ENCODE assay signal across 1 cellular context in genomic region chr10:31723074-31723750, GRCh38.
TF ChIP-seq lines count a peak whose summit lies in the region.

No MANE protein-coding gene starts in this region.

TF ChIP-seq in HepG2, 621 proteins besides CTCF, POLR2A, EP300 and RAD21 (continued from another document):
- TF ChIP-seq, protein P1, sequence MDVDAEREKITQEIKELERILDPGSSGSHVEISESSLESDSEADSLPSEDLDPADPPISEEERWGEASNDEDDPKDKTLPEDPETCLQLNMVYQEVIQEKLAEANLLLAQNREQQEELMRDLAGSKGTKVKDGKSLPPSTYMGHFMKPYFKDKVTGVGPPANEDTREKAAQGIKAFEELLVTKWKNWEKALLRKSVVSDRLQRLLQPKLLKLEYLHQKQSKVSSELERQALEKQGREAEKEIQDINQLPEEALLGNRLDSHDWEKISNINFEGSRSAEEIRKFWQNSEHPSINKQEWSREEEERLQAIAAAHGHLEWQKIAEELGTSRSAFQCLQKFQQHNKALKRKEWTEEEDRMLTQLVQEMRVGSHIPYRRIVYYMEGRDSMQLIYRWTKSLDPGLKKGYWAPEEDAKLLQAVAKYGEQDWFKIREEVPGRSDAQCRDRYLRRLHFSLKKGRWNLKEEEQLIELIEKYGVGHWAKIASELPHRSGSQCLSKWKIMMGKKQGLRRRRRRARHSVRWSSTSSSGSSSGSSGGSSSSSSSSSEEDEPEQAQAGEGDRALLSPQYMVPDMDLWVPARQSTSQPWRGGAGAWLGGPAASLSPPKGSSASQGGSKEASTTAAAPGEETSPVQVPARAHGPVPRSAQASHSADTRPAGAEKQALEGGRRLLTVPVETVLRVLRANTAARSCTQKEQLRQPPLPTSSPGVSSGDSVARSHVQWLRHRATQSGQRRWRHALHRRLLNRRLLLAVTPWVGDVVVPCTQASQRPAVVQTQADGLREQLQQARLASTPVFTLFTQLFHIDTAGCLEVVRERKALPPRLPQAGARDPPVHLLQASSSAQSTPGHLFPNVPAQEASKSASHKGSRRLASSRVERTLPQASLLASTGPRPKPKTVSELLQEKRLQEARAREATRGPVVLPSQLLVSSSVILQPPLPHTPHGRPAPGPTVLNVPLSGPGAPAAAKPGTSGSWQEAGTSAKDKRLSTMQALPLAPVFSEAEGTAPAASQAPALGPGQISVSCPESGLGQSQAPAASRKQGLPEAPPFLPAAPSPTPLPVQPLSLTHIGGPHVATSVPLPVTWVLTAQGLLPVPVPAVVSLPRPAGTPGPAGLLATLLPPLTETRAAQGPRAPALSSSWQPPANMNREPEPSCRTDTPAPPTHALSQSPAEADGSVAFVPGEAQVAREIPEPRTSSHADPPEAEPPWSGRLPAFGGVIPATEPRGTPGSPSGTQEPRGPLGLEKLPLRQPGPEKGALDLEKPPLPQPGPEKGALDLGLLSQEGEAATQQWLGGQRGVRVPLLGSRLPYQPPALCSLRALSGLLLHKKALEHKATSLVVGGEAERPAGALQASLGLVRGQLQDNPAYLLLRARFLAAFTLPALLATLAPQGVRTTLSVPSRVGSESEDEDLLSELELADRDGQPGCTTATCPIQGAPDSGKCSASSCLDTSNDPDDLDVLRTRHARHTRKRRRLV (CRISPR knock-in tag; IDR thresholded peaks at IDR 0.05): no peak
- TF ChIP-seq MAZ (IDR thresholded peaks at IDR 0.05; ENCODE audit: borderline replicate concordance, low read depth, low read length) (no peak), MAZ (CRISPR knock-in tag; IDR thresholded peaks at IDR 0.05; ENCODE audit: low read depth) (no peak)
